ENCODE assay signal across 2 cellular contexts in genomic region chr4:2755821-2756690, GRCh38.
TF ChIP-seq lines count a peak whose summit lies in the region.

Gene TNIP2, minus strand, starts transcription at chr4:2756336. Its CDS starts 47 bp downstream, at chr4:2756289.

TF ChIP-seq in HEK293, 187 proteins besides CTCF, POLR2A, EP300 and RAD21 (continued from another document and continues in another):
- no peak for TF ChIP-seq ZNF280D (tag by site-specific recombination; IDR thresholded peaks at IDR 0.05)
- TF ChIP-seq ZNF747 (tag by site-specific recombination; IDR thresholded peaks at IDR 0.05), result no peak
- no peak for TF ChIP-seq ZBTB8A (tag by site-specific recombination; IDR thresholded peaks at IDR 0.05)
- no peak for TF ChIP-seq ZNF777 (tag by site-specific recombination; IDR thresholded peaks at IDR 0.05; ENCODE audit: borderline replicate concordance)
- no peak for TF ChIP-seq ZNF580 (tag by site-specific recombination; IDR thresholded peaks at IDR 0.05)
- no peak for TF ChIP-seq ZNF394 (tag by site-specific recombination; IDR thresholded peaks at IDR 0.05; ENCODE audit: borderline replicate concordance)
- no peak for TF ChIP-seq OVOL3 (tag by site-specific recombination; IDR thresholded peaks at IDR 0.05)
- no peak for TF ChIP-seq ZNF175 (tag by site-specific recombination; IDR thresholded peaks at IDR 0.05)
- no peak for TF ChIP-seq ZNF416 (tag by site-specific recombination; IDR thresholded peaks at IDR 0.05)
- TF ChIP-seq ZNF560 (tag by site-specific recombination; IDR thresholded peaks at IDR 0.05; ENCODE audit: borderline replicate concordance), result no peak
- no peak for TF ChIP-seq ZXDB (tag by site-specific recombination; IDR thresholded peaks at IDR 0.05)
- no peak for TF ChIP-seq ZNF645 (tag by site-specific recombination; IDR thresholded peaks at IDR 0.05)
- TF ChIP-seq MYNN (tag by site-specific recombination; IDR thresholded peaks at IDR 0.05; ENCODE audit: borderline replicate concordance), result no peak
- TF ChIP-seq ZNF530 (tag by site-specific recombination; IDR thresholded peaks at IDR 0.05; ENCODE audit: low read depth), result no peak
- no peak for TF ChIP-seq ZNF366 (tag by site-specific recombination; conservative IDR thresholded peaks at IDR 0.05)
- TF ChIP-seq EGR2 (tag by site-specific recombination; IDR thresholded peaks at IDR 0.05; ENCODE audit: low read depth), result no peak
- no peak for TF ChIP-seq SP3 (tag by site-specific recombination; IDR thresholded peaks at IDR 0.05)
- TF ChIP-seq AEBP2 (tag by site-specific recombination; IDR thresholded peaks at IDR 0.05; ENCODE audit: borderline replicate concordance), result no peak
- no peak for TF ChIP-seq GFI1B (tag by site-specific recombination; IDR thresholded peaks at IDR 0.05)
- TF ChIP-seq HOXC10 (CRISPR knock-in tag; IDR thresholded peaks at IDR 0.05), result no peak
- no peak for TF ChIP-seq ZBTB21 (tag by site-specific recombination; IDR thresholded peaks at IDR 0.05)
- no peak for TF ChIP-seq ZNF776 (tag by site-specific recombination; IDR thresholded peaks at IDR 0.05; ENCODE audit: borderline replicate concordance)
- TF ChIP-seq SCRT2 (tag by site-specific recombination; IDR thresholded peaks at IDR 0.05), result no peak
- TF ChIP-seq ZNF174 (tag by site-specific recombination; IDR thresholded peaks at IDR 0.05), result no peak
- TF ChIP-seq ZNF585B (tag by site-specific recombination; IDR thresholded peaks at IDR 0.05), result no peak
- peak; percentile 68 for TF ChIP-seq ZNF335 (tag by site-specific recombination; conservative IDR thresholded peaks at IDR 0.05)
- no peak for TF ChIP-seq ZNF184 (tag by site-specific recombination; IDR thresholded peaks at IDR 0.05)
- peak; percentile 82 for TF ChIP-seq ZBTB26 (tag by site-specific recombination; optimal IDR thresholded peaks at IDR 0.05)
- no peak for TF ChIP-seq ZNF274 (IDR thresholded peaks at IDR 0.05; ENCODE audit: low read length)
- no peak for TF ChIP-seq ZNF274 (tag by site-specific recombination; IDR thresholded peaks at IDR 0.05; ENCODE audit: borderline replicate concordance)
- no peak for TF ChIP-seq ZFP3 (tag by site-specific recombination; IDR thresholded peaks at IDR 0.05; ENCODE audit: low read depth)
- no peak for TF ChIP-seq GLI2 (tag by site-specific recombination; IDR thresholded peaks at IDR 0.05; ENCODE audit: borderline replicate concordance, low read depth)

TF ChIP-seq in K562, 482 proteins besides CTCF, POLR2A, EP300 and RAD21 (continued from another document and continues in another):
- TF ChIP-seq ARID4B (CRISPR knock-in tag; IDR thresholded peaks at IDR 0.05) (peak; percentile 81; the same call in 1 of the 2 replicates), ZNF24 (IDR thresholded peaks at IDR 0.05) (peak; percentile 45; the same call in 1 of the 2 replicates), ZNF644 (tag; IDR thresholded peaks at IDR 0.05; ENCODE audit: low read depth) (no peak), MAFF (IDR thresholded peaks at IDR 0.05; ENCODE audit: low read length) (no peak), ZNF699 (CRISPR knock-in tag; IDR thresholded peaks at IDR 0.05; ENCODE audit: insufficient replicate concordance) (no peak), L3MBTL2 (IDR thresholded peaks at IDR 0.05) (peak; percentile 96), CBX8 (IDR thresholded peaks at IDR 0.05; ENCODE audit: borderline replicate concordance, extremely low read depth, low read depth, low read length, poor library complexity, severe bottlenecking) (no peak), ERF (CRISPR knock-in tag; IDR thresholded peaks at IDR 0.05) (peak; percentile 58; the same call in 1 of the 2 replicates), ARID2 (IDR thresholded peaks at IDR 0.05) (no peak), ZC3H4 (CRISPR knock-in tag; IDR thresholded peaks at IDR 0.05; ENCODE audit: borderline replicate concordance) (no peak), ZNF507 (tag; conservative IDR thresholded peaks at IDR 0.05) (no peak), RBM34 (IDR thresholded peaks at IDR 0.05; ENCODE audit: borderline replicate concordance, insufficient read depth, low read length) (0 out of 2 replicates have a peak, but pooled peaks have one; percentile 58), PKNOX1 (IDR thresholded peaks at IDR 0.05) (no peak), POLR2AphosphoS5 (IDR thresholded peaks at IDR 0.05; ENCODE audit: control insufficient read depth, insufficient read depth, low read depth, low read length) (peak; percentile 56; the same call in 1 of the 2 replicates), ETS2 (tag; IDR thresholded peaks at IDR 0.05; ENCODE audit: borderline replicate concordance, poor library complexity, severe bottlenecking) (no peak), ETS1 (conservative IDR thresholded peaks at IDR 0.05; ENCODE audit: control insufficient read depth, low read depth, low read length) (peak; percentile 77; the same call in 1 of the 2 replicates), DNMT1 (IDR thresholded peaks at IDR 0.05) (no peak), PHB2 (IDR thresholded peaks at IDR 0.05; ENCODE audit: low read depth) (no peak), REST (CRISPR knock-in tag; IDR thresholded peaks at IDR 0.05; ENCODE audit: low read depth) (peak; percentile 75; the same call in 1 of the 2 replicates), KAT7 (CRISPR knock-in tag; IDR thresholded peaks at IDR 0.05; ENCODE audit: borderline replicate concordance) (0 out of 2 replicates have a peak, but pooled peaks have one; percentile 55), CREB3L1 (IDR thresholded peaks at IDR 0.05; ENCODE audit: borderline replicate concordance, low read depth) (peak; percentile 55; the same call in 1 of the 2 replicates)
